ENCODE assay signal across 25 cellular contexts in the genomic region with DNA sequence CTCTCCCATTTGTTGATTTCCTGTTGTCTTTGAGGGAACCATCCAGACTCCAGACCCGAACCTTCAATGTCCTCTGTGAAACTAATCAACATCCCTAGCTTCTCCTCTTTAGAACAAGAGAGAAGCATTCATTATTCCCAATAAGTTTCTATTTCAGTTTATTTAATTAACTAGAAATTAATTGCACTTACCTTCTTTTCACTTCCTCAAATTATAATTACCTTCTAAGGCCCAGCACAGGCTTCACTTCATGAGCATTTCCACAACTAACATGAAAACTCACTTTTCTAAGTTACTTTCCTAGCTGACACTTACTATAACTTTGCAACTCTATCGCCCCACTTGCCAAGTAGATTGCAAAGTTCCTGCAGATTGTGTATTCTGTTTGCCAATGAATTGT.
DNase-seq lines count a peak whose midpoint lies in the region; ATAC-seq, FAIRE-seq and TF ChIP-seq lines count a peak whose summit lies in the region.
"Had no signal": no experiment of that assay in that cellular context is flagged by ENCODE, and none has a peak within 500 bp of the region (broad histone marks: within the 10 kb centered on the region; RNA-seq: fewer than 3 reads in every experiment).

No MANE protein-coding gene starts in this region.

- no peak overlapping the region for H3K9ac ChIP-seq in GM12878 (ENCODE audit: control insufficient read depth, insufficient read depth, low read length)
- H3K9ac ChIP-seq: BLaER1 had no signal

- no peaks in the 10 kb centered on the region; the same call in 2 of the 3 replicates for H3K9me3 ChIP-seq in GM12878 (replicated peaks; ENCODE audit: control insufficient read depth, insufficient read depth, low read length)
- H3K9me3 ChIP-seq in osteoblast (ENCODE audit: low read depth, low read length) = no peaks in the 10 kb centered on the region
- H3K9me3 ChIP-seq: A549, BE2C, BLaER1 had no signal

- in situ Hi-C loops in GM12878 (cut with MboI) = no loop called here

- no peak overlapping the region for H3K27ac ChIP-seq in GM12878 (ENCODE audit: control insufficient read depth, insufficient read depth)
- H3K27ac ChIP-seq in osteoblast (ENCODE audit: low read depth, low read length) = no peak overlapping the region
- H3K27ac ChIP-seq: 22Rv1, A549, BLaER1 had no signal

- H3K27me3 ChIP-seq in GM12878 (replicated peaks in 1 of 2; ENCODE audit: control insufficient read depth in 2 of 2, insufficient read depth in 2 of 2, low read length in 1 of 2) = no peaks in the 10 kb centered on the region
- H3K27me3 ChIP-seq in osteoblast (ENCODE audit: insufficient read depth, low read length) = no peaks in the 10 kb centered on the region
- H3K27me3 ChIP-seq: BE2C, BLaER1 had no signal

- ATAC-seq in GM12878 (no peak), HG03139 (IDR thresholded peaks at IDR 0.05; ENCODE audit: unreplicated experiment) (no peak)
- ATAC-seq: A549 had no signal

- SMC1A ChIA-PET in GM12878 (lab: Charles Lee; ENCODE audit: uncharacterized antibody, unreplicated experiment) = no interaction called here

- FAIRE-seq in GM12891 (lab: Jason Lieb, UNC) = no peak
- peak; percentile 44 for FAIRE-seq in GM12878 (lab: Jason Lieb, UNC)
- FAIRE-seq: A549, G401.6 had no signal

- H3K4me3 ChIP-seq in GM12878 (no peak overlapping the region), osteoblast (ENCODE audit: insufficient read depth, low read length) (no peak overlapping the region)
- H3K4me3 ChIP-seq: A549, BLaER1 had no signal

- intact Hi-C loops in GM12878 (cut with micrococcal nuclease; ENCODE audit: unreplicated experiment) = loop anchor here (10.0 kb wide), 1 partner anchor 476 kb away; no protein-coding TSS in a partner anchor

- no peak for TF ChIP-seq RAD21 in GM12878 (IDR thresholded peaks at IDR 0.05; ENCODE audit: insufficient read depth, low read depth, low read length)

- H3K36me3 ChIP-seq in GM12878 (ENCODE audit: control insufficient read depth in 2 of 2, insufficient read depth in 2 of 2, low read length in 1 of 2) (no peaks in the 10 kb centered on the region), osteoblast (ENCODE audit: insufficient read depth, low read length) (no peaks in the 10 kb centered on the region)
- H3K36me3 ChIP-seq: BE2C, BLaER1 had no signal

- TF ChIP-seq CTCF in GM12878 (IDR thresholded peaks at IDR 0.05 in 2 of 3, conservative IDR thresholded peaks at IDR 0.05 in 1 of 3; ENCODE audit: control insufficient read depth in 2 of 3, extremely low read depth in 1 of 3, insufficient read depth in 1 of 3, low read depth in 3 of 3, low read length in 3 of 3) (no peak), osteoblast (IDR thresholded peaks at IDR 0.05; ENCODE audit: extremely low read depth, low read depth, low read length) (no peak)

- POLR2A ChIA-PET in GM12878 (lab: Charles Lee) = interaction anchor here (0.6 kb wide), 1 partner anchor 432 kb away, joined by 3 read pairs; no protein-coding TSS in a partner anchor

- CTCF ChIA-PET in GM12878 (lab: Yijun Ruan, JAX) = interaction anchor here (0.7 kb wide), 1 partner anchor 1611 kb away, joined by 3 read pairs; no protein-coding TSS in a partner anchor

- no TSS peak for BruUV-seq in GM12878 (replicated peaks; lab: Mats Ljungman, UMichigan)

- WGBS in GM12878 (ENCODE audit: insufficient coverage, insufficient replicate concordance, low lambda C conversion rate, missing lambda C conversion rate) = 95% methylated on average over 2 of the region's 2 CpGs

- DNase-seq in NOMO-1 treated with DMSO at 0.1 percent for 48 hours (lab: John Stamatoyannopoulos, UW; ENCODE audit: unreplicated experiment) = peak; percentile 6
- no peak for DNase-seq in NOMO-1 treated with dmso at 0.1 percent for 144 hours (lab: John Stamatoyannopoulos, UW; ENCODE audit: unreplicated experiment)
- no peak for DNase-seq in GM12891 (ENCODE audit: insufficient read length, low spot score)
- DNase-seq in GM12878 (ENCODE audit: low read depth, low spot score) = no peak
- peak; percentile 34 for DNase-seq in osteoblast (ENCODE audit: insufficient read length, low spot score, missing footprints)
- no peak for DNase-seq in kidney glomerular epithelial cell (lab: John Stamatoyannopoulos, UW)
- no peak for DNase-seq in stimulated activated CD4-positive, alpha-beta T cell treated with anti-CD3 and anti-CD28 coated beads, Interleukin-12 subunit alpha, Interleukin-12 subunit beta, amount 100 ng/mL, for 4 hours
- DNase-seq: AML-193; BE2C; C1 segment of cervical spinal cord; CD4-positive, alpha-beta memory T cell; CD4-positive, CD25-positive, alpha-beta regulatory T cell; CD8-positive, alpha-beta memory T cell; COR-L47; DMS 273 treated with DMSO at 0.1 percent for 48 hours; DMS153; DMS53; DMS79; DND-41; GF-D8 had no signal

- no peak for TF ChIP-seq POLR2A in GM12891 (IDR thresholded peaks at IDR 0.05; ENCODE audit: low read depth, low read length)
- no peak for TF ChIP-seq POLR2A in GM12878 (IDR thresholded peaks at IDR 0.05; ENCODE audit: low read depth, low read length)

- H3K79me2 ChIP-seq in GM12878 (ENCODE audit: control insufficient read depth, insufficient read depth, low read length) (no peaks in the 10 kb centered on the region), osteoblast (ENCODE audit: insufficient read depth, low read length) (no peaks in the 10 kb centered on the region)

- no peak overlapping the region for H3K4me2 ChIP-seq in GM12878 (ENCODE audit: control insufficient read depth, insufficient read depth)
- no peak overlapping the region for H3K4me2 ChIP-seq in osteoblast (ENCODE audit: insufficient read depth, low read length)
- H3K4me2 ChIP-seq: A549, BLaER1 had no signal

- no peaks in the 10 kb centered on the region for H4K20me1 ChIP-seq in GM12878 (ENCODE audit: control insufficient read depth, insufficient read depth)
- no peaks in the 10 kb centered on the region for H4K20me1 ChIP-seq in osteoblast (ENCODE audit: insufficient read depth, low read length)
- H4K20me1 ChIP-seq: BLaER1 had no signal

- TF ChIP-seq EP300 in GM12878 (IDR thresholded peaks at IDR 0.05; ENCODE audit: borderline replicate concordance in 1 of 2, control insufficient read depth in 1 of 2, low read depth in 2 of 2, low read length in 2 of 2) = no peak

- H3K4me1 ChIP-seq in GM12878 (ENCODE audit: control insufficient read depth, insufficient read depth, low read length) (no peaks in the 10 kb centered on the region; the same call in none of the 2 replicates), osteoblast (ENCODE audit: insufficient read depth, low read length) (no peaks in the 10 kb centered on the region)
- H3K4me1 ChIP-seq: A549, BE2C, BLaER1 had no signal

- RAD21 ChIA-PET in GM12878 (lab: Charles Lee; ENCODE audit: unreplicated experiment) = no interaction called here

- H2AFZ ChIP-seq in GM12878 (ENCODE audit: control insufficient read depth, low read depth, low read length) (no peak overlapping the region), osteoblast (ENCODE audit: low read length) (no peak overlapping the region)

TF ChIP-seq in GM12891, 5 proteins besides CTCF, POLR2A, EP300 and RAD21:
- TF ChIP-seq POU2F2 (IDR thresholded peaks at IDR 0.05; ENCODE audit: low read depth, low read length) = no peak
- no peak for TF ChIP-seq PAX5 (IDR thresholded peaks at IDR 0.05; ENCODE audit: insufficient read depth, low read length, severe bottlenecking)
- no peak for TF ChIP-seq POLR2AphosphoS5 (IDR thresholded peaks at IDR 0.05; ENCODE audit: low read depth, low read length)
- TF ChIP-seq SPI1 (IDR thresholded peaks at IDR 0.05; ENCODE audit: low read depth, low read length) = peak; percentile 68
- no peak for TF ChIP-seq TAF1 (IDR thresholded peaks at IDR 0.05; ENCODE audit: low read depth, low read length)

TF ChIP-seq in GM12878, 131 proteins besides CTCF, POLR2A, EP300 and RAD21:
- TF ChIP-seq GABPA (IDR thresholded peaks at IDR 0.05; ENCODE audit: low read depth) = no peak
- TF ChIP-seq MTA2 (IDR thresholded peaks at IDR 0.05; ENCODE audit: low read depth) = peak; percentile 80
- peak; percentile 72; the same call in 1 of the 2 replicates for TF ChIP-seq SPI1 (IDR thresholded peaks at IDR 0.05; ENCODE audit: borderline replicate concordance, insufficient read depth, low read depth, low read length)

Comparison
In these comparisons a context has a peak if more than half of its experiments do, and no peak if none do; other contexts are left out.
1. DNase-seq: peak in NOMO-1 treated with DMSO at 0.1 percent for 48 hours (single experiment) and osteoblast (single experiment); none in NOMO-1 treated with dmso at 0.1 percent for 144 hours (single experiment), GM12891 (single experiment), GM12878 (single experiment), kidney glomerular epithelial cell (single experiment) and stimulated activated CD4-positive, alpha-beta T cell treated with anti-CD3 and anti-CD28 coated beads, Interleukin-12 subunit alpha, Interleukin-12 subunit beta, amount 100 ng/mL, for 4 hours (single experiment).